In the genomic region with DNA sequence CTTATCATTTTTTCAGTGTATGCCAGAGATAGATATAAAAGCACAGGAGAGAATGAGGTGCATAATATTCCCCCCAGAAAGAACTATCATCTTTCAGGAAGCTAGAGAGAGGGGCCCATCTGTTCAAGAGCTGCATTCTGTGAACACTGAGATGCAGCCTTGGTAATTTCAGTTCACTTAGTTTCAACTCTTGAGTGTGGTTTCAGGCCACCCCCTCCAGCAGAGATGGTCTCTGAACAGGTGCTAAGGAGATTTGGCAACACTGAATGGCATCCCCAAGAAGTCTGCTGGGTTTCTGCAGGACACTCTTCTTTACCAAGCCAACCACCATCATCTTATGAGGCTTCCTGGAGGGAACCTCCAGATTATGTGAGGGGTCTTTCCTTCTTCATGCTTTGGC, we compare ENCODE assay signal across 1 cellular context.
TF ChIP-seq lines count a peak whose summit lies in the region.

No MANE protein-coding gene starts in this region.

TF ChIP-seq in K562, 482 proteins besides CTCF, POLR2A, EP300 and RAD21:
- TF ChIP-seq, protein P1, sequence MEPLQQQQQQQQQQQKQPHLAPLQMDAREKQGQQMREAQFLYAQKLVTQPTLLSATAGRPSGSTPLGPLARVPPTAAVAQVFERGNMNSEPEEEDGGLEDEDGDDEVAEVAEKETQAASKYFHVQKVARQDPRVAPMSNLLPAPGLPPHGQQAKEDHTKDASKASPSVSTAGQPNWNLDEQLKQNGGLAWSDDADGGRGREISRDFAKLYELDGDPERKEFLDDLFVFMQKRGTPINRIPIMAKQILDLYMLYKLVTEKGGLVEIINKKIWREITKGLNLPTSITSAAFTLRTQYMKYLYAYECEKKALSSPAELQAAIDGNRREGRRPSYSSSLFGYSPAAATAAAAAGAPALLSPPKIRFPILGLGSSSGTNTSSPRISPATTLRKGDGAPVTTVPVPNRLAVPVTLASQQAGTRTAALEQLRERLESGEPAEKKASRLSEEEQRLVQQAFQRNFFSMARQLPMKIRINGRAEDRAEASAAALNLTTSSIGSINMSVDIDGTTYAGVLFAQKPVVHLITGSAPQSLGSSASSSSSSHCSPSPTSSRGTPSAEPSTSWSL (CRISPR knock-in tag; IDR thresholded peaks at IDR 0.05; ENCODE audit: borderline replicate concordance) = no peak
- TF ChIP-seq CXXC5 (CRISPR knock-in tag; IDR thresholded peaks at IDR 0.05) = no peak
- no peak for TF ChIP-seq ZNF282 (CRISPR knock-in tag; IDR thresholded peaks at IDR 0.05)
- TF ChIP-seq TCF7L2 (IDR thresholded peaks at IDR 0.05; ENCODE audit: low read depth, low read length) = no peak
- TF ChIP-seq CBFA2T3 (IDR thresholded peaks at IDR 0.05) = 0 out of 2 replicates have a peak, but pooled peaks have one; percentile 20
TF ChIP-seq in K562: peak in this region for 1.
